In the genomic region with DNA sequence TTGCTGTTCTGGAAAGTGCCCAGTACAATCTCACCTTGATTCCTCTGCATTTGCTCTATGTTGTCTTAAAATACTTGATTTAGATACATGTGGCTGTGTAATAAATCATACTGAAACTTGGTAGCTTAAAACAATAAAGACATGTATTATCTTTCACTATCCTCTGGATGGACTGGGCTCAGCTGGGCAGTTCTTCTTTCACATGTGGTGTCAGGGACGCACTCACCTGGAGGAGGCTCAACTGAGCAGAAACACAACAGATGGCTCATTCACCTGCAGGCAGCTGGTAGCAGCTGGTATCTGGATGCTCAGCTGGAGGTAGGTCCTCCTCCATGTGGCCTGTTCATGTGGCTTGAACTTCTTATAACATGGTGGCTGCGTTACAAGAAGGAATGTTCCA, we compare ENCODE assay signal across 9 cellular contexts.
"Had no signal": no experiment of that assay in that cellular context is flagged by ENCODE, and none has a peak within 500 bp of the region (broad histone marks: within the 10 kb centered on the region; RNA-seq: fewer than 3 reads in every experiment).

No MANE protein-coding gene starts in this region.

- H3K4me1 ChIP-seq: HAP-1 had no signal

- H3K4me3 ChIP-seq: HAP-1, K562 had no signal

- ATAC-seq: HCT116, K562 had no signal

- H3K36me3 ChIP-seq: HAP-1 had no signal

- H3K4me3 Mint-ChIP-seq: HFFc6 had no signal

- H3K27ac ChIP-seq: HL-60 had no signal

- H3K27ac Mint-ChIP-seq: HFFc6 had no signal

- H3K9me3 ChIP-seq: HAP-1 had no signal

- DNase-seq: GOT3, H7, HFFc6, IMR-90, KG1 had no signal
